In the genomic region with DNA sequence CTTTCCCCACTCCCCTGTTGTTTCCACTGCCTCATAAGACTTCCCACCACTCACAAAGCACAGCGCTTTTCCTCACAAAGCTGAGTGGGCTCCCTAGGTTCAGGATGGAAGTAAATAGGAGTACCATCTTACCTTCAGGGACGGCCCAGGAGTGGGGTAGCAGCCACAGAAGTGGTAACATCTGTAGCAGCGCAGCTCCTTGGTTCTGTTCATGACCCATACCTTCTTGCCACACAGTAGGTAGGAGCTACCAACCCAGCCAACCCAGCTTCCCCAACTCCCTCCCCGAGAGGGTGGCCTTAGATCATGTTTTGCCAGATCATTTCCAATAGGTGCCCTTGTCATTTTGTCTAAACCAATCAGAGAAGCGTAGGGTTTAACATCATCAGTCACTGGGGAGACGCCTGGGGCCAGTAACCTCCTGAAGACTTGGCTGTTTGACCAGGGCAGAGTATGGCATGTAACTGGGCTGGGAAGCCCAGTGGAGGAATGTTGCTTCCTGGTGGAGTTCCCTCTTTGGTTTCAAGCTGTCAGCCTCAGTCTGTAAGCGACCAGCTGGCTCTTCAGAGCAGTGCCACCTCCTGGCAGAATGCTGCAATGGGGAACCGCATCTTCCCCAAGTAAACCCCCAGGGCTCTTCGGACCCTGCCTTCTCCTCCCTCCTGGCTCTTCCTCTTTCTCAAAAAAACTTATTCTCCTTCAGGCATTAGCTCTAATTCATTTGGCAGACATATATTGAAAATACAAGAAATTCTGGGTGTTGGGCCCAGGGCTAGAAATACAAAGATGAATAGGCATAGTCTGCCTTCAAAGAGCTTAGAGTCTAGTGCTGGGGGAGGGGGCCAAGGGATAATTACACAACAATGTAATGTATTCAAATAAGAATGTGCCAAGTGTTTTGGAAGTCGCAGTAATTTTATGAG, we compare ENCODE assay signal across 8 cellular contexts. TPM values are rescaled to one million over a fixed set of nuclear protein-coding genes. Genes with fewer than 3 reads are reported as not detected.
DNase-seq lines count a peak whose midpoint lies in the region; ATAC-seq and TF ChIP-seq lines count a peak whose summit lies in the region.

A gene (minus strand): TSS at position 281 of the 923 bp plus-strand sequence. CDS start 61 bp downstream, at position 220.

- CTCF ChIA-PET in AG04450 (lab: Charles Lee) = interaction anchor here (0.6 to 7.0 kb wide), 40 partner anchors 9 to 317 kb away, joined by 3 to 144 read pairs (median 5); a partner anchor contains a TSS
- CTCF ChIA-PET in activated CD4-positive, alpha-beta T cell treated with anti-CD3 and anti-CD28 coated beads for 36 hours (lab: Charles Lee) = interaction anchor here (0.6 to 10.4 kb wide), 49 partner anchors 10 to 1100 kb away, joined by 3 to 197 read pairs (median 4); a partner anchor contains a TSS

- peak within 1 kb of the TSS in 1 of 2 donors; percentile 52 for H3K9ac ChIP-seq in colonic mucosa (ENCODE audit: low read depth in 2 of 2, low read length in 2 of 2)

- H3K4me3 ChIP-seq in AG04450 (ENCODE audit: low read depth, low read length) = peak within 1 kb of the TSS; percentile 29
- peak within 1 kb of the TSS; percentile 14 for H3K4me3 ChIP-seq in colonic mucosa

- H3K27me3 ChIP-seq in AG04450 (ENCODE audit: control insufficient read depth, insufficient read depth, low read length) (no peaks in the 10 kb centered on the region), colonic mucosa (no peaks in the 10 kb centered on the region)

- peaks cover 3% of the 10 kb centered on the region for H3K4me1 ChIP-seq in colonic mucosa

- no peaks in the 10 kb centered on the region for H3K36me3 Mint-ChIP-seq in activated CD4-positive, alpha-beta T cell treated with anti-CD3 and anti-CD28 coated beads for 36 hours (ENCODE audit: low read depth)

- no peaks in the 10 kb centered on the region for H3K36me3 ChIP-seq in colonic mucosa

- H3K4me1 Mint-ChIP-seq in activated CD4-positive, alpha-beta T cell treated with anti-CD3 and anti-CD28 coated beads for 36 hours = peaks cover 56% of the 10 kb centered on the region

- peak; percentile 99 for TF ChIP-seq POLR2A in GM18505 (IDR thresholded peaks at IDR 0.05; ENCODE audit: borderline replicate concordance, extremely low read depth, insufficient read depth, insufficient read length)

- TF ChIP-seq CTCF in AG04450 (IDR thresholded peaks at IDR 0.05; ENCODE audit: low read depth, low read length) = peak; percentile 82
- peak; percentile 75 for TF ChIP-seq CTCF in colonic mucosa (IDR thresholded peaks at IDR 0.05)

- H3K27ac ChIP-seq in AG04450 (ENCODE audit: low read depth, low read length) = no peak within 1 kb of the TSS
- peak within 1 kb of the TSS; percentile 58 for H3K27ac ChIP-seq in colonic mucosa

- DNase-seq in AG04450 (ENCODE audit: low read depth, low spot score) = peak; percentile 80
- DNase-seq in NCI-H2196 treated with DMSO at 0.1 percent for 48 hours (lab: John Stamatoyannopoulos, UW; ENCODE audit: unreplicated experiment) = peak; percentile 86
- DNase-seq in activated CD4-positive, alpha-beta T cell treated with anti-CD3 and anti-CD28 coated beads for 36 hours = peak; percentile 81
- peak; percentile 91 for DNase-seq in colonic mucosa
- DNase-seq in left lobe of liver (ENCODE audit: low spot score) = peak; percentile 82
- peak; percentile 59 for DNase-seq in stimulated activated CD4-positive, alpha-beta T cell treated with anti-CD3 and anti-CD28 coated beads, Interleukin-4, amount 100 ng/mL, for 1 hour

- H3K4me3 Mint-ChIP-seq in activated CD4-positive, alpha-beta T cell treated with anti-CD3 and anti-CD28 coated beads for 36 hours = peak within 1 kb of the TSS; percentile 68

- no peaks in the 10 kb centered on the region for H3K27me3 Mint-ChIP-seq in activated CD4-positive, alpha-beta T cell treated with anti-CD3 and anti-CD28 coated beads for 36 hours

- H3K9me3 ChIP-seq in AG04450 (ENCODE audit: control insufficient read depth, insufficient read depth, low read length) = no peaks in the 10 kb centered on the region
- H3K9me3 ChIP-seq in colonic mucosa = no peaks in the 10 kb centered on the region

- POLR2A ChIA-PET in AG04450 (lab: Yijun Ruan, JAX) = interaction anchor here (1.0 to 3.8 kb wide), 2 partner anchors 10 to 18 kb away, joined by 3 to 85 read pairs; no protein-coding TSS in a partner anchor
- POLR2A ChIA-PET in activated CD4-positive, alpha-beta T cell treated with anti-CD3 and anti-CD28 coated beads for 36 hours (lab: Charles Lee) = interaction anchor here (0.8 to 4.2 kb wide), 4 partner anchors 19 to 76 kb away, joined by 3 to 83 read pairs (median 5); no protein-coding TSS in a partner anchor

- intact Hi-C loops in activated CD4-positive, alpha-beta T cell treated with anti-CD3 and anti-CD28 coated beads for 36 hours (cut with DNase I, micrococcal nuclease) = loop anchor here (1.0 to 2.0 kb wide), 8 partner anchors 12 to 68 kb away; a partner anchor contains a TSS
- intact Hi-C loops in colonic mucosa (cut with DNase I) = no loop called here

- H3K9me3 Mint-ChIP-seq in activated CD4-positive, alpha-beta T cell treated with anti-CD3 and anti-CD28 coated beads for 36 hours (ENCODE audit: low read depth) = no peaks in the 10 kb centered on the region

- peak within 1 kb of the TSS; percentile 76 for H3K27ac Mint-ChIP-seq in activated CD4-positive, alpha-beta T cell treated with anti-CD3 and anti-CD28 coated beads for 36 hours

- peak; percentile 73 for ATAC-seq in GM18505 (IDR thresholded peaks at IDR 0.05; ENCODE audit: unreplicated experiment)
- ATAC-seq in HG02885 (IDR thresholded peaks at IDR 0.05; ENCODE audit: poor library complexity, unreplicated experiment) = peak; percentile 86
- ATAC-seq in activated CD4-positive, alpha-beta T cell treated with anti-CD3 and anti-CD28 coated beads for 36 hours = peak; percentile 97
- peak; percentile 96 for ATAC-seq in left lobe of liver

RNA-seq across cellular contexts. Expression of the gene that starts here (rescaled TPM):
- polyA plus RNA-seq in AG04450 (2011; rRNA removed) = 7.1 and 8.2 TPM in 2 replicates
- polyA minus RNA-seq in AG04450 (2011; rRNA and poly(A)+ RNA removed) = 4.5 TPM in 2 replicates
- 10 to 100 TPM; 11.8 TPM for total RNA-seq in activated CD4-positive, alpha-beta T cell treated with anti-CD3 and anti-CD28 coated beads for 36 hours
- total RNA-seq in colonic mucosa = 10 to 100 TPM; 14.5 to 26.1 TPM
- total RNA-seq in left lobe of liver = 6.6 TPM
